In the genomic region with DNA sequence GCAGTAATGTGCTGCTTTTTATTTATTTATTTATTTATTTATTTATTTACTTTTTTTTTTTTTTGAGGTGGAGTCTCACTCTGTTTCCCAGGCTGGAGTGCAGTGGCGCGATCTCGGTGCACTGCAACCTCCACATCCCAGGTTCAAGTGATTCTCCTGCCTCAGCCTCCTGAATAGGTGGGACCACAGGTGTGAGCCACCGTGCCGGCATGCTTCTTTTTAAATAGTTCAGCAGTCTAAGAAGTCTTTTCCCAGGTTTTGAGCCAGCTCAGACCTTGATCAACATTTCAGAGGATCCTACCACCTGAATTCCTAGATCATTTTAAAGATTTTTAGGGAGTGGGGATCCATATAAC, we compare ENCODE assay signal across 8 cellular contexts. TPM values are rescaled to one million over a fixed set of nuclear protein-coding genes. Genes with fewer than 3 reads are reported as not detected.
DNase-seq lines count a peak whose midpoint lies in the region; ATAC-seq and TF ChIP-seq lines count a peak whose summit lies in the region.
"Not testable (repeated sequence)": the region's sequence is repeated elsewhere in the genome, so short reads cannot be mapped to it uniquely, and the experiment has no call there.

No MANE protein-coding gene starts in this region.

- not testable (repeated sequence) for H3K9me3 ChIP-seq in BLaER1; DOHH2 (ENCODE audit: control insufficient read depth, insufficient read depth, low read length); Karpas-422 (ENCODE audit: low read length); SU-DHL-6 (ENCODE audit: insufficient read depth, low read length); heart right ventricle; right cardiac atrium (ENCODE audit: control insufficient read depth, low read length); testis

- not testable (repeated sequence) for H2AFZ ChIP-seq in Karpas-422 (ENCODE audit: low read length); SU-DHL-6 (ENCODE audit: low read depth, low read length, severe bottlenecking)

- TF ChIP-seq CTCF in DOHH2 (IDR thresholded peaks at IDR 0.05; ENCODE audit: low read depth, low read length, poor library complexity, severe bottlenecking); SU-DHL-6 (IDR thresholded peaks at IDR 0.05; ENCODE audit: insufficient read depth, low read length, poor library complexity, severe bottlenecking); heart right ventricle (IDR thresholded peaks at IDR 0.05); testis (IDR thresholded peaks at IDR 0.05): not testable (repeated sequence)

- H3F3A ChIP-seq in DOHH2 (ENCODE audit: control insufficient read depth, insufficient read depth) (peaks cover 15% of the 10 kb centered on the region), SU-DHL-6 (ENCODE audit: insufficient read depth) (peaks cover 44% of the 10 kb centered on the region)

- TF ChIP-seq POLR2A in testis (IDR thresholded peaks at IDR 0.05) = not testable (repeated sequence)

- intact Hi-C loops in heart right ventricle (cut with DNase I) (loop anchor here in 3 of 10 donors (5.0 to 10.0 kb wide), 2 partner anchors 65 to 68 kb away; no protein-coding TSS in a partner anchor), right cardiac atrium (cut with DNase I) (loop anchor here in 1 of 4 donors (10.0 kb wide), 1 partner anchor 68 kb away; no protein-coding TSS in a partner anchor)
- intact Hi-C loops in left ventricle myocardium superior (cut with micrococcal nuclease); testis (cut with DNase I; ENCODE audit: low total_unique reads): not testable (repeated sequence)

- WGBS in heart right ventricle, 2 donors = 76 to 79% methylated on average over 5 of the region's 5 CpGs
- WGBS in right cardiac atrium = 76% methylated on average over 5 of the region's 5 CpGs
- WGBS in testis, 2 donors = 95 to 96% methylated on average over 5 of the region's 5 CpGs

- ATAC-seq in heart right ventricle = peak in 1 of 8 donors; percentile 17
- ATAC-seq in left ventricle myocardium superior = peak; percentile 2
- not testable (repeated sequence) for ATAC-seq in right cardiac atrium

- peaks cover 89% of the 10 kb centered on the region for H3K4me1 ChIP-seq in BLaER1
- H3K4me1 ChIP-seq in DOHH2 (ENCODE audit: control insufficient read depth, low read length) = peaks cover 59% of the 10 kb centered on the region
- H3K4me1 ChIP-seq in Karpas-422 (ENCODE audit: low read length) = peaks cover 70% of the 10 kb centered on the region
- H3K4me1 ChIP-seq in heart right ventricle = peaks cover 9 to 66% (median 20%) of the 10 kb centered on the region in 9 donors
- not testable (repeated sequence) for H3K4me1 ChIP-seq in right cardiac atrium (ENCODE audit: control insufficient read depth, insufficient read depth, low read length)
- peaks cover 33% of the 10 kb centered on the region for H3K4me1 ChIP-seq in testis

- DNase-seq in Karpas-422, heart right ventricle, left ventricle myocardium superior, right cardiac atrium, testis: not testable (repeated sequence)

- H3K4me2 ChIP-seq in BLaER1 (peak overlapping the region; percentile 67), DOHH2 (ENCODE audit: low read length) (peak overlapping the region; percentile 53), Karpas-422 (ENCODE audit: low read depth, low read length, poor library complexity, severe bottlenecking) (peak overlapping the region; percentile 40), SU-DHL-6 (ENCODE audit: low read depth, low read length, poor library complexity, severe bottlenecking) (peak overlapping the region; percentile 58)

- not testable (repeated sequence) for H3K27ac ChIP-seq in BLaER1; DOHH2 (ENCODE audit: low read depth, low read length)
- H3K27ac ChIP-seq in Karpas-422 (ENCODE audit: low read length) = peak overlapping the region; percentile 100
- peak overlapping the region; percentile 83 for H3K27ac ChIP-seq in SU-DHL-6 (ENCODE audit: low read depth, low read length)
- peak overlapping the region in 9 of 10 donors; percentile 62 to 96 (median 92) for H3K27ac ChIP-seq in heart right ventricle
- peak overlapping the region; percentile 77 for H3K27ac ChIP-seq in right cardiac atrium (ENCODE audit: low read length)
- peak overlapping the region; percentile 57 to 69 for H3K27ac ChIP-seq in testis

- H4K20me1 ChIP-seq in BLaER1; DOHH2 (ENCODE audit: control insufficient read depth, insufficient read depth, low read depth, low read length); Karpas-422 (ENCODE audit: insufficient read depth, low read depth, low read length); SU-DHL-6 (ENCODE audit: low read depth, low read length): not testable (repeated sequence)

- H3K36me3 ChIP-seq in BLaER1; DOHH2 (ENCODE audit: control insufficient read depth, low read length); Karpas-422 (ENCODE audit: insufficient read depth, low read length); SU-DHL-6 (ENCODE audit: low read length); heart right ventricle; testis (ENCODE audit: low read depth, missing control alignments): not testable (repeated sequence)

- not testable (repeated sequence) for H3K9ac ChIP-seq in BLaER1; Karpas-422 (ENCODE audit: low read length)
- 0 out of 2 replicates have a peak overlapping the region, but pooled peaks have one; percentile 29 for H3K9ac ChIP-seq in SU-DHL-6 (ENCODE audit: low read length)

- not testable (repeated sequence) for H3K79me2 ChIP-seq in DOHH2 (ENCODE audit: control insufficient read depth, low read length); Karpas-422 (ENCODE audit: low read length); SU-DHL-6 (ENCODE audit: insufficient read depth, low read length)

- H3K9me2 ChIP-seq in DOHH2 (replicated peaks; ENCODE audit: control insufficient read depth, low read length); Karpas-422 (replicated peaks; ENCODE audit: insufficient read depth, low read length); SU-DHL-6 (replicated peaks; ENCODE audit: insufficient read depth, low read length): not testable (repeated sequence)

- H3K27me3 ChIP-seq in BLaER1; DOHH2 (ENCODE audit: control insufficient read depth, low read length); Karpas-422 (ENCODE audit: low read length); SU-DHL-6 (ENCODE audit: low read length); heart right ventricle; right cardiac atrium (ENCODE audit: control insufficient read depth, insufficient read depth); testis: not testable (repeated sequence)

- H3K4me3 ChIP-seq in BLaER1; DOHH2 (ENCODE audit: low read length); Karpas-422 (ENCODE audit: low read length); SU-DHL-6 (ENCODE audit: insufficient read depth, low read length, poor library complexity, severe bottlenecking); heart right ventricle; right cardiac atrium (ENCODE audit: low read length); testis: not testable (repeated sequence)

RNA-seq across cellular contexts. Expression of a gene that starts 20.3 kb away (rescaled TPM):
- 17.7 and 24.2 TPM in 2 replicates for total RNA-seq in Karpas-422 (2014; rRNA removed; shearing (Covaris generic); ENCODE audit: low replicate concordance)
- total RNA-seq in heart right ventricle (1 to 10 TPM; 4.0 to 8.8 (median 5.5) TPM), left ventricle myocardium superior (6.5 TPM), right cardiac atrium (1 to 10 TPM; 6.3 to 8.0 (median 6.7) TPM), testis (10 to 100 TPM; 16.1 to 16.7 TPM)
- polyA plus RNA-seq in heart right ventricle (10 to 100 TPM in 1 of 2 donors, 1 to 10 TPM in 1; 6.9 to 13.5 TPM), right cardiac atrium (6.5 TPM), testis (ENCODE audit: insufficient read depth, low read depth, low replicate concordance) (19.0 TPM)
